In genomic region chr12:8662592-8662991, GRCh38 we compare ENCODE assay signal across 13 cellular contexts. TPM values are rescaled to one million over a fixed set of nuclear protein-coding genes. Genes with fewer than 3 reads are reported as not detected.
A peak's percentile ranks its signal among the peaks of the same experiment; 100 is the strongest.
DNase-seq lines count a peak whose midpoint lies in the region; ATAC-seq and TF ChIP-seq lines count a peak whose summit lies in the region.
"Had no signal": no experiment of that assay in that cellular context is flagged by ENCODE, and none has a peak within 500 bp of the region (broad histone marks: within the 10 kb centered on the region; RNA-seq: fewer than 3 reads in every experiment).

TSS of gene MFAP5 (minus strand) at chr12:8662826. CDS start at chr12:8662104, 722 bp downstream.

- no peaks in the 10 kb centered on the region for H3K9me3 ChIP-seq in neural progenitor cell (ENCODE audit: low read depth)

- H3K4me3 ChIP-seq in foreskin fibroblast (ENCODE audit: low read depth in 1 of 2, low read length in 2 of 2): peak within 1 kb of the TSS; percentile 22 to 41
- H3K4me3 ChIP-seq in neural progenitor cell: no peak within 1 kb of the TSS

- H3K27me3 ChIP-seq in neural progenitor cell: no peaks in the 10 kb centered on the region

- H3K79me2 ChIP-seq in neural progenitor cell (ENCODE audit: low read depth): no peaks in the 10 kb centered on the region

- DNase-seq in foreskin fibroblast (peak; percentile 7 to 60), neural progenitor cell (ENCODE audit: low spot score) (peak; percentile 31), HuH-7.5 (ENCODE audit: low spot score) (no peak)
- DNase-seq in activated CD4-positive, alpha-beta T cell treated with anti-CD3 and anti-CD28 coated beads for 4 hours: no peak
- DNase-seq: activated CD4-positive, CD25-positive, alpha-beta regulatory T cell; H9; hypothalamus; NCI-H510A had no signal

- no peak within 1 kb of the TSS for H3K27ac ChIP-seq in neural progenitor cell

- ATAC-seq in SK-N-SH treated with all-trans-retinoic acid at 6 μM for 48 hours (peak; percentile 62), HG02798 (IDR thresholded peaks at IDR 0.05; ENCODE audit: poor library complexity, unreplicated experiment) (no peak), HG03442 (IDR thresholded peaks at IDR 0.05; ENCODE audit: unreplicated experiment) (no peak)

- no peaks in the 10 kb centered on the region for H3K36me3 ChIP-seq in neural progenitor cell

- peaks cover 10% of the 10 kb centered on the region for H3F3A ChIP-seq in neural progenitor cell (ENCODE audit: low read depth)

- H3K36me3 Mint-ChIP-seq in neural progenitor cell: no peaks in the 10 kb centered on the region

- peaks cover 8% of the 10 kb centered on the region for H3K4me1 Mint-ChIP-seq in neural progenitor cell

- H3K27me3 Mint-ChIP-seq in neural progenitor cell (ENCODE audit: insufficient read depth, low read depth): peaks cover 4% of the 10 kb centered on the region

- no peak within 1 kb of the TSS for H3K9ac ChIP-seq in neural progenitor cell

- no peak within 1 kb of the TSS for H3K27ac Mint-ChIP-seq in neural progenitor cell
- H3K27ac Mint-ChIP-seq: dendritic cell treated with granulocyte-macrophage colony-stimulating factor and Interleukin-4, amounts not matched to agents 40 ng/mL and 50 ng/mL, for 4 days; H9; nephron had no signal

- H3K4me2 ChIP-seq in neural progenitor cell: no peak within 1 kb of the TSS

- peaks cover 2% of the 10 kb centered on the region for H3K9me3 Mint-ChIP-seq in neural progenitor cell
- H3K9me3 Mint-ChIP-seq: dendritic cell treated with granulocyte-macrophage colony-stimulating factor and Interleukin-4, amounts not matched to agents 40 ng/mL and 50 ng/mL, for 4 days; H9; nephron had no signal

- H2AFZ ChIP-seq in neural progenitor cell (replicated peaks): peak within 1 kb of the TSS; percentile 67

- peaks cover 12% of the 10 kb centered on the region for H3K4me1 ChIP-seq in neural progenitor cell

- no peak within 1 kb of the TSS for H3K4me3 Mint-ChIP-seq in neural progenitor cell
- H3K4me3 Mint-ChIP-seq: dendritic cell treated with granulocyte-macrophage colony-stimulating factor and Interleukin-4, amounts not matched to agents 40 ng/mL and 50 ng/mL, for 4 days; H9; nephron had no signal

- no peaks in the 10 kb centered on the region for H4K20me1 ChIP-seq in neural progenitor cell (ENCODE audit: low read depth)

- TF ChIP-seq CTCF in foreskin fibroblast (IDR thresholded peaks at IDR 0.05; ENCODE audit: low read depth, low read length) (no peak), neural progenitor cell (IDR thresholded peaks at IDR 0.05) (no peak)

TF ChIP-seq in SK-N-SH treated with all-trans-retinoic acid at 6 μM for 48 hours, 23 proteins besides CTCF, POLR2A, EP300 and RAD21:
- no peak for TF ChIP-seq CREB5 (CRISPR knock-in tag; IDR thresholded peaks at IDR 0.05; ENCODE audit: low read depth)
- no peak for TF ChIP-seq ZFP30 (CRISPR knock-in tag; IDR thresholded peaks at IDR 0.05)
- no peak for TF ChIP-seq OSR1 (CRISPR knock-in tag; IDR thresholded peaks at IDR 0.05)
- no peak for TF ChIP-seq ZNF565 (CRISPR knock-in tag; conservative IDR thresholded peaks at IDR 0.05; ENCODE audit: low read depth)
- no peak for TF ChIP-seq BACH2 (CRISPR knock-in tag; IDR thresholded peaks at IDR 0.05; ENCODE audit: borderline replicate concordance)
- no peak for TF ChIP-seq ARNTL (CRISPR knock-in tag; IDR thresholded peaks at IDR 0.05; ENCODE audit: borderline replicate concordance, low read depth)
- no peak for TF ChIP-seq CSDC2 (CRISPR knock-in tag; IDR thresholded peaks at IDR 0.05)
- TF ChIP-seq ZNF70 (CRISPR knock-in tag; IDR thresholded peaks at IDR 0.05): no peak
- no peak for TF ChIP-seq TOX (CRISPR knock-in tag; IDR thresholded peaks at IDR 0.05; ENCODE audit: borderline replicate concordance)
- TF ChIP-seq PATZ1 (CRISPR knock-in tag; IDR thresholded peaks at IDR 0.05; ENCODE audit: borderline replicate concordance): no peak
- no peak for TF ChIP-seq GLIS3 (CRISPR knock-in tag; IDR thresholded peaks at IDR 0.05)
- TF ChIP-seq ZNF8 (CRISPR knock-in tag; IDR thresholded peaks at IDR 0.05): no peak
- no peak for TF ChIP-seq ZFP3 (CRISPR knock-in tag; IDR thresholded peaks at IDR 0.05)

RNA-seq across cellular contexts. Expression of gene MFAP5, which starts in this region (rescaled TPM):
- 0.25 TPM in 1 of 2 replicates, not detected in the other for total RNA-seq in neural progenitor cell (ENCODE audit: low replicate concordance)

Comparison
In these comparisons a context has a peak if more than half of its experiments do, and no peak if none do; other contexts are left out.
1. Peak in DNase-seq in neural progenitor cell; RNA of the gene not detected or under 1 TPM.
2. DNase-seq: peak in foreskin fibroblast (2 of 2); none in activated CD4-positive, alpha-beta T cell treated with anti-CD3 and anti-CD28 coated beads for 4 hours (0 of 2) and HuH-7.5 (single experiment).